20 cellular contexts compared by ENCODE assay signal in the genomic region with DNA sequence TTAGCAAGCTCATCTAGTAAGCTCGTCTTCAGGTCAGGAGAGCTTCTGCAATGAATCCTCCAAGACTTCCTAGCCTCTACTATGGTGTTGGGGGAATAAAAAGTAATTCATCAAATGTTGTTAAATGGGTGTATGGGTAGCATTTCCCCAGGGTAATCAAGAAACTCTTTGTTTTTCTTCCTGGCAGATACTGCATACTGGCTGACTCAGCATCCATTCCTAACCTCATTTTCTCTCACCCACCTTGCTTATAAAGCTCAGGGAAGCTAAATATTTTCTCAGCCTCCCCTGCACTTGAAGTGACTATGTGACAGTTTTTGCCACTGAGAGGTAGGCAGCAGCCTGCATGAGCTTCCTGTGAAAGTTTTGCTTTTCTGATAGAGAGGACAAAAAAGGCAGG.
DNase-seq lines count a peak whose midpoint lies in the region; ATAC-seq, FAIRE-seq and TF ChIP-seq lines count a peak whose summit lies in the region.
"Had no signal": no experiment of that assay in that cellular context is flagged by ENCODE, and none has a peak within 500 bp of the region (broad histone marks: within the 10 kb centered on the region; RNA-seq: fewer than 3 reads in every experiment).

No MANE protein-coding gene starts in this region.

- H3K4me2 ChIP-seq in Loucy (ENCODE audit: low read depth, low read length, poor library complexity, severe bottlenecking) (no peak overlapping the region), K562 (ENCODE audit: insufficient read depth, low read length) (no peak overlapping the region)
- H3K4me2 ChIP-seq: SK-N-SH had no signal

- H3K36me3 Mint-ChIP-seq in CD4-positive, CD25-positive, alpha-beta regulatory T cell = no peaks in the 10 kb centered on the region

- no peaks in the 10 kb centered on the region for H3K9me1 ChIP-seq in K562 (ENCODE audit: control insufficient read depth, insufficient read depth, low read length)

- no peaks in the 10 kb centered on the region for H3K36me3 ChIP-seq in CD4-positive, CD25-positive, alpha-beta regulatory T cell (ENCODE audit: control insufficient read depth, insufficient read depth, low read length)
- H3K36me3 ChIP-seq in Loucy (ENCODE audit: insufficient read depth, low read length) (no peaks in the 10 kb centered on the region), K562 (ENCODE audit: control insufficient read depth, insufficient read depth, low read length) (no peaks in the 10 kb centered on the region), mucosa of rectum (ENCODE audit: control insufficient read depth in 2 of 2, insufficient read depth in 2 of 2, low read length in 2 of 2) (no peaks in the 10 kb centered on the region), esophagus squamous epithelium (no peaks in the 10 kb centered on the region)
- H3K36me3 ChIP-seq: HAP-1 had no signal

- no peak overlapping the region for H3K27ac ChIP-seq in CD4-positive, CD25-positive, alpha-beta regulatory T cell (ENCODE audit: insufficient read depth, low read length, poor library complexity, severe bottlenecking)
- H3K27ac ChIP-seq in K562 (ENCODE audit: extremely low read depth, low read depth, low read length) = no peak overlapping the region
- H3K27ac ChIP-seq in mucosa of rectum (ENCODE audit: low read depth in 2 of 2, low read length in 2 of 2) = peak overlapping the region; percentile 50 to 60
- H3K27ac ChIP-seq in esophagus squamous epithelium = no peak overlapping the region

- DNase-seq in CD4-positive, CD25-positive, alpha-beta regulatory T cell = no peak
- DNase-seq in K562 (ENCODE audit: extremely low read depth in 1 of 4, low spot score in 3 of 4) (no peak), H4 (ENCODE audit: low spot score) (no peak), esophagus squamous epithelium (lab: John Stamatoyannopoulos, UW) (no peak), NAMALWA (ENCODE audit: low spot score) (no peak)
- DNase-seq: ACHN, C1 segment of cervical spinal cord, DMS79 treated with DMSO at 0.1 percent for 48 hours, NCI-H1092, NCI-H146, NCI-H2029 treated with DMSO at 0.1 percent for 48 hours, NCI-H2171, NCI-H446, RPMI8226, SHP77 treated with DMSO at 0.1 percent for 48 hours, SK-N-SH had no signal

- peaks cover 0 to 10% (median 0%) of the 10 kb centered on the region in 4 donors for H3K4me1 Mint-ChIP-seq in CD4-positive, CD25-positive, alpha-beta regulatory T cell

- no peak for TF ChIP-seq EP300 in K562 (IDR thresholded peaks at IDR 0.05; ENCODE audit: low read length)

- H3K9ac ChIP-seq in Loucy (ENCODE audit: low read depth, low read length, poor library complexity, severe bottlenecking) (no peak overlapping the region), K562 (ENCODE audit: insufficient read depth in 1 of 2, low read depth in 2 of 2, low read length in 2 of 2) (no peak overlapping the region), mucosa of rectum (ENCODE audit: low read depth in 1 of 2, low read length in 2 of 2) (no peak overlapping the region)
- H3K9ac ChIP-seq: SK-N-SH had no signal

- no peak for FAIRE-seq in K562 (lab: Jason Lieb, UNC)

- no peaks in the 10 kb centered on the region for H3K9me2 ChIP-seq in Loucy (replicated peaks; ENCODE audit: low read depth, low read length)
- H3K9me2 ChIP-seq: SK-N-SH had no signal

- TF ChIP-seq CTCF in Loucy (conservative IDR thresholded peaks at IDR 0.05; ENCODE audit: low read length) (no peak), K562 (IDR thresholded peaks at IDR 0.05 in 2 of 3, conservative IDR thresholded peaks at IDR 0.05 in 1 of 3; ENCODE audit: insufficient read depth in 2 of 3, low read depth in 1 of 3, low read length in 3 of 3) (no peak), esophagus squamous epithelium (IDR thresholded peaks at IDR 0.05) (no peak)

- no peaks in the 10 kb centered on the region for H4K20me1 ChIP-seq in Loucy (ENCODE audit: insufficient read depth, low read length, poor library complexity, severe bottlenecking)
- H4K20me1 ChIP-seq in K562 (replicated peaks; ENCODE audit: control insufficient read depth, insufficient read depth, low read length) = no peaks in the 10 kb centered on the region

- H3K9me3 ChIP-seq in CD4-positive, CD25-positive, alpha-beta regulatory T cell (ENCODE audit: control insufficient read depth in 2 of 2, low read length in 2 of 2) = no peaks in the 10 kb centered on the region
- H3K9me3 ChIP-seq in Loucy (ENCODE audit: insufficient read depth, low read depth, low read length) (no peaks in the 10 kb centered on the region), K562 (replicated peaks; ENCODE audit: control insufficient read depth, insufficient read depth, low read depth, low read length) (no peaks in the 10 kb centered on the region), mucosa of rectum (ENCODE audit: control insufficient read depth in 2 of 2, low read length in 2 of 2) (no peaks in the 10 kb centered on the region), esophagus squamous epithelium (no peaks in the 10 kb centered on the region)
- H3K9me3 ChIP-seq: HAP-1, SK-N-SH had no signal

- 0 out of 2 replicates have a peak overlapping the region, but pooled peaks have one; percentile 39 for H2AFZ ChIP-seq in Loucy (ENCODE audit: low read length)
- H2AFZ ChIP-seq in K562 (ENCODE audit: low read depth, low read length) = no peak overlapping the region

- no peaks in the 10 kb centered on the region for H3F3A ChIP-seq in Loucy (ENCODE audit: low read depth)

- intact Hi-C loops in K562 (cut with micrococcal nuclease) = no loop called here
- intact Hi-C loops in esophagus squamous epithelium (cut with DNase I) = no loop called here

- no TSS peak for BruUV-seq in K562 (replicated peaks; lab: Mats Ljungman, UMichigan)

- H3K4me3 Mint-ChIP-seq in CD4-positive, CD25-positive, alpha-beta regulatory T cell = peak overlapping the region in 1 of 4 donors; percentile 18

- H3K4me1 ChIP-seq in CD4-positive, CD25-positive, alpha-beta regulatory T cell (ENCODE audit: control insufficient read depth, insufficient read depth, low read length, poor library complexity, severe bottlenecking) = no peaks in the 10 kb centered on the region
- H3K4me1 ChIP-seq in Loucy (ENCODE audit: insufficient read depth, low read length, poor library complexity, severe bottlenecking) (no peaks in the 10 kb centered on the region), K562 (replicated peaks in 1 of 2; ENCODE audit: control insufficient read depth in 2 of 2, insufficient read depth in 2 of 2, low read length in 2 of 2) (no peaks in the 10 kb centered on the region), mucosa of rectum (ENCODE audit: control insufficient read depth in 2 of 2, insufficient read depth in 2 of 2, low read length in 2 of 2) (peaks cover 12 to 38% of the 10 kb centered on the region in 2 donors), esophagus squamous epithelium (peaks cover 0 to 14% (median 0%) of the 10 kb centered on the region in 3 donors)
- H3K4me1 ChIP-seq: HAP-1 had no signal

- in situ Hi-C loops in K562 (cut with MboI) = no loop called here

- WGBS in K562 (ENCODE audit: insufficient coverage, low coverage, missing lambda C conversion rate) = 5% methylated on average over 1 of the region's 1 CpG
- WGBS in esophagus squamous epithelium, 2 donors = 47 to 59% methylated on average over 1 of the region's 1 CpG

- no peak for ATAC-seq in CD4-positive, CD25-positive, alpha-beta regulatory T cell (ENCODE audit: low read depth in 2 of 2)
- ATAC-seq in K562 (no peak), HG02588 (IDR thresholded peaks at IDR 0.05; ENCODE audit: unreplicated experiment) (no peak)

- peak overlapping the region in 2 of 3 donors; percentile 30 to 32 for H3K27ac Mint-ChIP-seq in CD4-positive, CD25-positive, alpha-beta regulatory T cell

- H3K4me3 ChIP-seq in CD4-positive, CD25-positive, alpha-beta regulatory T cell (ENCODE audit: low read depth, low read length) = no peak overlapping the region
- H3K4me3 ChIP-seq in Loucy (ENCODE audit: low read length, poor library complexity, severe bottlenecking) (no peak overlapping the region), K562 (no peak overlapping the region), mucosa of rectum (ENCODE audit: low read length in 2 of 2) (no peak overlapping the region), esophagus squamous epithelium (no peak overlapping the region)
- H3K4me3 ChIP-seq: HAP-1 had no signal

- peaks cover 6% of the 10 kb centered on the region for H3K27me3 ChIP-seq in CD4-positive, CD25-positive, alpha-beta regulatory T cell (ENCODE audit: control insufficient read depth, insufficient read depth, low read length)
- H3K27me3 ChIP-seq in Loucy (ENCODE audit: insufficient read depth, low read length, poor library complexity, severe bottlenecking) = no peaks in the 10 kb centered on the region
- H3K27me3 ChIP-seq in K562 (ENCODE audit: control insufficient read depth in 2 of 2, insufficient read depth in 2 of 2, low read length in 2 of 2) = peaks cover 3 to 6% of the 10 kb centered on the region in 2 experiments; a peak in 4 of 5 replicates
- H3K27me3 ChIP-seq in mucosa of rectum (ENCODE audit: control insufficient read depth in 2 of 2, insufficient read depth in 2 of 2, low read length in 2 of 2) = no peaks in the 10 kb centered on the region
- no peaks in the 10 kb centered on the region for H3K27me3 ChIP-seq in esophagus squamous epithelium

- peaks cover 24% of the 10 kb centered on the region for H3K27me3 Mint-ChIP-seq in CD4-positive, CD25-positive, alpha-beta regulatory T cell

- POLR2A ChIA-PET in K562 (lab: Yijun Ruan, JAX) = interaction anchor here (0.6 to 1.4 kb wide), 4 partner anchors 11 to 26 kb away, joined by 3 to 5 read pairs (median 3); no protein-coding TSS in a partner anchor

- TF ChIP-seq POLR2A in K562 (conservative IDR thresholded peaks at IDR 0.05) (no peak), esophagus squamous epithelium (IDR thresholded peaks at IDR 0.05) (no peak)

- CTCF ChIA-PET in K562 (lab: Yijun Ruan, JAX; ENCODE audit: low intra/inter-chr PET ratio) = no interaction called here

- H3K9me3 Mint-ChIP-seq in CD4-positive, CD25-positive, alpha-beta regulatory T cell = peaks cover 0 to 3% (median 0%) of the 10 kb centered on the region in 7 donors

- no peak for TF ChIP-seq RAD21 in K562 (CRISPR knock-in tag; conservative IDR thresholded peaks at IDR 0.05 in 1 of 2, IDR thresholded peaks at IDR 0.05 in 1 of 2)

- H3K79me2 ChIP-seq in Loucy (ENCODE audit: insufficient read depth, low read length) (no peaks in the 10 kb centered on the region), K562 (ENCODE audit: control insufficient read depth, insufficient read depth, low read length) (no peaks in the 10 kb centered on the region)

TF ChIP-seq in K562, 482 proteins besides CTCF, POLR2A, EP300 and RAD21:
- TF ChIP-seq ZNF316 (IDR thresholded peaks at IDR 0.05) = peak; percentile 55
- TF ChIP-seq MAFG (tag; conservative IDR thresholded peaks at IDR 0.05) = peak; percentile 32; the same call in 1 of the 2 replicates
- TF ChIP-seq NFE2L1 (tag; IDR thresholded peaks at IDR 0.05; ENCODE audit: borderline replicate concordance, low read depth) = no peak

Comparison
In these comparisons a context has a peak if more than half of its experiments do, and no peak if none do; other contexts are left out.
1. H3K27ac ChIP-seq: peak in mucosa of rectum (2 of 2); none in CD4-positive, CD25-positive, alpha-beta regulatory T cell (single experiment), K562 (single experiment) and esophagus squamous epithelium (0 of 4).